In genomic region chr1:166164646-166164994, GRCh38 we compare ENCODE assay signal across 13 cellular contexts. TPM values are rescaled to one million over a fixed set of nuclear protein-coding genes. Genes with fewer than 3 reads are reported as not detected.
DNase-seq lines count a peak whose midpoint lies in the region; ATAC-seq lines count a peak whose summit lies in the region.
"Had no signal": no experiment of that assay in that cellular context is flagged by ENCODE, and none has a peak within 500 bp of the region (broad histone marks: within the 10 kb centered on the region; RNA-seq: fewer than 3 reads in every experiment).

No MANE protein-coding gene starts in this region.

- no peak overlapping the region for H3K27ac ChIP-seq in iPS-20b (ENCODE audit: low read length)
- H3K27ac ChIP-seq: SJCRH30 had no signal

- peak overlapping the region; percentile 72; the same call in 1 of the 2 replicates for H3K4me3 ChIP-seq in iPS-20b (ENCODE audit: low read length)
- H3K4me3 ChIP-seq: SJCRH30 had no signal

- H3K36me3 Mint-ChIP-seq in activated CD4-positive, alpha-beta T cell treated with anti-CD3 and anti-CD28 coated beads, Interleukin-2, amount 10 ng/mL, durations not matched to agents 7 days and 5 days (ENCODE audit: low read depth), result no peaks in the 10 kb centered on the region
- H3K36me3 Mint-ChIP-seq in T-cell, result no peaks in the 10 kb centered on the region
- H3K36me3 Mint-ChIP-seq in stimulated activated naive B cell treated with anti-CD40 and anti-IgM and Interleukin-4, amounts not matched to agents 10 μg/mL and 1 μg/mL and 100 μg/mL, for 72 hours, result no peaks in the 10 kb centered on the region

- ATAC-seq in T-cell (replicated peaks in 1 of 4) (no peak), esophagus mucosa (no peak)
- ATAC-seq in stimulated activated naive B cell treated with anti-CD40 and anti-IgM and Interleukin-4, amounts not matched to agents 10 μg/mL and 1 μg/mL and 100 μg/mL, for 72 hours (replicated peaks), result no peak

- H3K9me3 Mint-ChIP-seq in activated CD4-positive, alpha-beta T cell treated with anti-CD3 and anti-CD28 coated beads, Interleukin-2, amount 10 ng/mL, durations not matched to agents 7 days and 5 days, result no peaks in the 10 kb centered on the region
- H3K9me3 Mint-ChIP-seq in T-cell, result peaks cover 0 to 6% (median 0%) of the 10 kb centered on the region in 3 donors
- peaks cover 0 to 2% of the 10 kb centered on the region in 2 donors for H3K9me3 Mint-ChIP-seq in stimulated activated naive B cell treated with anti-CD40 and anti-IgM and Interleukin-4, amounts not matched to agents 10 μg/mL and 1 μg/mL and 100 μg/mL, for 72 hours

- no peaks in the 10 kb centered on the region for H3K9me3 ChIP-seq in iPS-20b (ENCODE audit: insufficient read depth, low read depth, low read length)
- H3K9me3 ChIP-seq: SJCRH30 had no signal

- H3K4me1 Mint-ChIP-seq in activated CD4-positive, alpha-beta T cell treated with anti-CD3 and anti-CD28 coated beads, Interleukin-2, amount 10 ng/mL, durations not matched to agents 7 days and 5 days, result peaks cover 20% of the 10 kb centered on the region
- H3K4me1 Mint-ChIP-seq in T-cell, result peaks cover 10 to 20% (median 20%) of the 10 kb centered on the region in 3 donors
- peaks cover 15 to 38% of the 10 kb centered on the region in 2 donors for H3K4me1 Mint-ChIP-seq in stimulated activated naive B cell treated with anti-CD40 and anti-IgM and Interleukin-4, amounts not matched to agents 10 μg/mL and 1 μg/mL and 100 μg/mL, for 72 hours

- POLR2A ChIA-PET in activated CD4-positive, alpha-beta T cell treated with anti-CD3 and anti-CD28 coated beads, Interleukin-2, amount 10 ng/mL, durations not matched to agents 7 days and 5 days (lab: Charles Lee), result no interaction called here
- POLR2A ChIA-PET in T-cell (lab: Charles Lee), result no interaction called here

- H3K27me3 ChIP-seq in iPS-20b (ENCODE audit: insufficient read depth, low read length), result peaks cover 73% of the 10 kb centered on the region
- H3K27me3 ChIP-seq: SJCRH30 had no signal

- peaks cover 61% of the 10 kb centered on the region for H3K27me3 Mint-ChIP-seq in activated CD4-positive, alpha-beta T cell treated with anti-CD3 and anti-CD28 coated beads, Interleukin-2, amount 10 ng/mL, durations not matched to agents 7 days and 5 days
- peaks cover 50 to 62% of the 10 kb centered on the region in 2 donors for H3K27me3 Mint-ChIP-seq in T-cell
- peaks cover 50 to 81% of the 10 kb centered on the region in 2 donors for H3K27me3 Mint-ChIP-seq in stimulated activated naive B cell treated with anti-CD40 and anti-IgM and Interleukin-4, amounts not matched to agents 10 μg/mL and 1 μg/mL and 100 μg/mL, for 72 hours

- DNase-seq in activated CD4-positive, alpha-beta T cell treated with anti-CD3 and anti-CD28 coated beads, Interleukin-2, amount 10 ng/mL, durations not matched to agents 7 days and 5 days, result no peak
- no peak for DNase-seq in activated CD4-positive, alpha-beta T cell treated with anti-CD3 and anti-CD28 coated beads for 1 hour
- no peak for DNase-seq in T-cell
- no peak for DNase-seq in stimulated activated naive B cell treated with anti-CD40 and anti-IgM and Interleukin-4, amounts not matched to agents 10 μg/mL and 1 μg/mL and 100 μg/mL, for 72 hours
- DNase-seq in stimulated activated CD8-positive, alpha-beta memory T cell treated with anti-CD3 and anti-CD28 coated beads, Interleukin-4, amount 100 ng/mL, for 48 hours, result no peak
- no peak for DNase-seq in DMS53 (lab: John Stamatoyannopoulos, UW)
- DNase-seq: effector CD8-positive, alpha-beta T cell; GDM1; NCI-H1436; NCI-H774; SJCRH30 had no signal

- H3K36me3 ChIP-seq in iPS-20b (ENCODE audit: insufficient read depth, low read depth, low read length), result no peaks in the 10 kb centered on the region
- H3K36me3 ChIP-seq: SJCRH30 had no signal

- H3K9ac ChIP-seq in iPS-20b (ENCODE audit: low read depth, low read length), result no peak overlapping the region

- peaks cover 5% of the 10 kb centered on the region for H3K4me1 ChIP-seq in iPS-20b (ENCODE audit: insufficient read depth, low read length)
- H3K4me1 ChIP-seq: SJCRH30 had no signal

- H3K27ac Mint-ChIP-seq in activated CD4-positive, alpha-beta T cell treated with anti-CD3 and anti-CD28 coated beads, Interleukin-2, amount 10 ng/mL, durations not matched to agents 7 days and 5 days, result no peak overlapping the region
- no peak overlapping the region for H3K27ac Mint-ChIP-seq in T-cell
- H3K27ac Mint-ChIP-seq in stimulated activated naive B cell treated with anti-CD40 and anti-IgM and Interleukin-4, amounts not matched to agents 10 μg/mL and 1 μg/mL and 100 μg/mL, for 72 hours, result no peak overlapping the region

- CTCF ChIA-PET in activated CD4-positive, alpha-beta T cell treated with anti-CD3 and anti-CD28 coated beads, Interleukin-2, amount 10 ng/mL, durations not matched to agents 7 days and 5 days (lab: Charles Lee), result no interaction called here
- CTCF ChIA-PET in T-cell (lab: Charles Lee), result interaction anchor here in 1 of 2 donors (0.9 kb wide), 1 partner anchor 240 kb away, joined by 3 read pairs; no protein-coding TSS in a partner anchor

- H3K4me3 Mint-ChIP-seq in activated CD4-positive, alpha-beta T cell treated with anti-CD3 and anti-CD28 coated beads, Interleukin-2, amount 10 ng/mL, durations not matched to agents 7 days and 5 days, result peak overlapping the region; percentile 67
- peak overlapping the region; percentile 63 to 71 (median 70) for H3K4me3 Mint-ChIP-seq in T-cell
- H3K4me3 Mint-ChIP-seq in stimulated activated naive B cell treated with anti-CD40 and anti-IgM and Interleukin-4, amounts not matched to agents 10 μg/mL and 1 μg/mL and 100 μg/mL, for 72 hours, result peak overlapping the region; percentile 74 to 83

RNA-seq across cellular contexts. Expression of gene FAM78B, which starts 2.2 kb away (rescaled TPM):
- under 1 TPM; 0.17 to 0.35 TPM for total RNA-seq in activated CD4-positive, alpha-beta T cell treated with anti-CD3 and anti-CD28 coated beads, Interleukin-2, amount 10 ng/mL, durations not matched to agents 7 days and 5 days
- under 1 TPM in 4 of 5 donors, not detected in 1; 0.09 to 0.56 (median 0.36) TPM for total RNA-seq in T-cell
- total RNA-seq in esophagus mucosa, result 0.88 TPM
